27 cellular contexts compared by ENCODE assay signal in genomic region chr6:135796884-135797283, GRCh38. TPM values are rescaled to one million over a fixed set of nuclear protein-coding genes. Genes with fewer than 3 reads are reported as not detected.
DNase-seq lines count a peak whose midpoint lies in the region; ATAC-seq, FAIRE-seq and TF ChIP-seq lines count a peak whose summit lies in the region.
"Had no signal": no experiment of that assay in that cellular context is flagged by ENCODE, and none has a peak within 500 bp of the region (broad histone marks: within the 10 kb centered on the region; RNA-seq: fewer than 3 reads in every experiment).

No MANE protein-coding gene starts in this region.

- no peaks in the 10 kb centered on the region for H3K4me1 ChIP-seq in left ventricle myocardium inferior
- H3K4me1 ChIP-seq: lower lobe of right lung, right lobe of liver, vagina had no signal

- peak; percentile 30 for DNase-seq in AG10803 (ENCODE audit: low read depth)
- no peak for DNase-seq in GM12891 (ENCODE audit: insufficient read length, low spot score)
- peak; percentile 36 for DNase-seq in NCI-H524 treated with DMSO at 0.1 percent for 48 hours (lab: John Stamatoyannopoulos, UW)
- peak; percentile 5 for DNase-seq in globus pallidus (ENCODE audit: low spot score)
- DNase-seq in left ventricle myocardium inferior = no peak
- no peak for DNase-seq in SKM-1 treated with dmso at 0.1 percent for 144 hours (lab: John Stamatoyannopoulos, UW; ENCODE audit: unreplicated experiment)
- DNase-seq: activated naive CD4-positive, alpha-beta T cell treated with anti-CD3 and anti-CD28 coated beads, Interleukin-2, amount 50 U/mL, for 16 hours; amygdala; CD4-positive, alpha-beta T cell; effector memory CD8-positive, alpha-beta T cell; GDM1; HFFc6; lower lobe of right lung; NCI-H187 treated with DMSO at 0.1 percent for 48 hours; right lobe of liver; RPMI8226; stimulated activated naive CD8-positive, alpha-beta T cell treated with anti-CD3 and anti-CD28 coated beads, Interleukin-15, Interleukin-2, amounts not matched to agents 100 U/mL and 50 U/mL, for 24 hours had no signal

- ATAC-seq in HG03378 (IDR thresholded peaks at IDR 0.05; ENCODE audit: unreplicated experiment) = no peak
- ATAC-seq: effector memory CD8-positive, alpha-beta T cell; esophagus mucosa; lower lobe of right lung; right lobe of liver; stimulated activated naive CD8-positive, alpha-beta T cell treated with anti-CD3 and anti-CD28 coated beads, Interleukin-15, Interleukin-2, amounts not matched to agents 100 U/mL and 50 U/mL, for 24 hours; WTC11 had no signal

- peak; percentile 16 for FAIRE-seq in GM12891 (lab: Jason Lieb, UNC)
- FAIRE-seq: bronchial epithelial cell, GM18507, keratinocyte had no signal

- H3K9me3 ChIP-seq in left ventricle myocardium inferior (replicated peaks) = no peaks in the 10 kb centered on the region
- H3K9me3 ChIP-seq: lower lobe of right lung, right lobe of liver, thoracic aorta, vagina had no signal

- no peak for TF ChIP-seq POLR2A in GM12891 (IDR thresholded peaks at IDR 0.05; ENCODE audit: low read depth, low read length)

- H3K27ac ChIP-seq in left ventricle myocardium inferior (replicated peaks) = no peak overlapping the region
- H3K27ac ChIP-seq: coronary artery, lower lobe of right lung, right lobe of liver, SK-N-MC, thoracic aorta, vagina had no signal

- no peak for TF ChIP-seq CTCF in AG10803 (conservative IDR thresholded peaks at IDR 0.05; ENCODE audit: low read length)
- no peak for TF ChIP-seq CTCF in left ventricle myocardium inferior (IDR thresholded peaks at IDR 0.05; ENCODE audit: borderline replicate concordance)

- H3K27me3 ChIP-seq in left ventricle myocardium inferior (ENCODE audit: low read depth) = no peaks in the 10 kb centered on the region
- H3K27me3 ChIP-seq: right lobe of liver, vagina had no signal

- H3K4me3 ChIP-seq in AG10803 (ENCODE audit: low read length) (no peak overlapping the region), left ventricle myocardium inferior (no peak overlapping the region)
- H3K4me3 ChIP-seq: coronary artery, lower lobe of right lung, right lobe of liver, SK-N-MC, thoracic aorta, vagina had no signal

- H3K36me3 ChIP-seq in left ventricle myocardium inferior = no peaks in the 10 kb centered on the region
- H3K36me3 ChIP-seq: lower lobe of right lung, right lobe of liver, thoracic aorta, vagina had no signal

- intact Hi-C loops in left ventricle myocardium inferior (cut with micrococcal nuclease) = no loop called here

TF ChIP-seq in GM12891, 5 proteins besides CTCF, POLR2A, EP300 and RAD21:
- TF ChIP-seq SPI1 (IDR thresholded peaks at IDR 0.05; ENCODE audit: low read depth, low read length) = no peak
- no peak for TF ChIP-seq POU2F2 (IDR thresholded peaks at IDR 0.05; ENCODE audit: low read depth, low read length)
- TF ChIP-seq TAF1 (IDR thresholded peaks at IDR 0.05; ENCODE audit: low read depth, low read length) = no peak
- TF ChIP-seq PAX5 (IDR thresholded peaks at IDR 0.05; ENCODE audit: insufficient read depth, low read length, severe bottlenecking) = no peak
- TF ChIP-seq POLR2AphosphoS5 (IDR thresholded peaks at IDR 0.05; ENCODE audit: low read depth, low read length) = no peak

RNA-seq across cellular contexts. Expression of gene PDE7B, which starts 54.6 kb away (rescaled TPM):
- polyA plus RNA-seq in GM12891 (2012; ENCODE audit: low read depth, missing spikeins) = 0.05 TPM
- total RNA-seq in left ventricle myocardium inferior = 12.6 TPM
- total RNA-seq: WTC11 had no signal

Comparison
In these comparisons a context has a peak if more than half of its experiments do, and no peak if none do; other contexts are left out.
1. DNase-seq: peak in AG10803 (single experiment), NCI-H524 treated with DMSO at 0.1 percent for 48 hours (single experiment) and globus pallidus (single experiment); none in GM12891 (single experiment), left ventricle myocardium inferior (single experiment) and SKM-1 treated with dmso at 0.1 percent for 144 hours (single experiment).